Comparison of ENCODE assay signal across 19 cellular contexts in the genomic region with DNA sequence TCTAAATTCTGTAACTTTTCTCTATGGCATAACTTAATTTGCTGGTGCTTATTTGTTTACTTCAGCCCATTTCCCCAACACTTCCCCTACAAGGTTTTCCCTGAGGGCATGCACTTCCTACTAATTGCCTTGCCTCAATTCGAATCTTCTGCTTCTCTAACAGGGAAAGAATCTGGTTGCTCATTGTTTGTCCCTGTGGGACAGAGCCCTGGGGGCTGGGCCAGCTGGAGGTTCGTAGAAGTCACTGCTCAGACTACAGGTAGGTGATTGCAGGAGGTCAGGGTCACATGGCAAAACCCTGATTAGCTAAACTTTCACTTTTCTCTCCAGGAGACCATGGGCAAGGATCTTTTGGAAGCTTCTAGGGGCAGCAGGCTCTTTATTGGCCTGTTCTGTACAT.
DNase-seq lines count a peak whose midpoint lies in the region; TF ChIP-seq lines count a peak whose summit lies in the region.
"Had no signal": no experiment of that assay in that cellular context is flagged by ENCODE, and none has a peak within 500 bp of the region (broad histone marks: within the 10 kb centered on the region; RNA-seq: fewer than 3 reads in every experiment).

No MANE protein-coding gene starts in this region.

- H3K9me3 Mint-ChIP-seq in endodermal cell = no peaks in the 10 kb centered on the region
- no peaks in the 10 kb centered on the region for H3K9me3 Mint-ChIP-seq in chondrocyte (ENCODE audit: low read depth)

- H3K9me2 ChIP-seq in OCI-LY7 (ENCODE audit: insufficient read depth, low read length) = no peaks in the 10 kb centered on the region
- H3K9me2 ChIP-seq: SK-N-SH had no signal

- no peaks in the 10 kb centered on the region for H4K20me1 ChIP-seq in OCI-LY7 (ENCODE audit: insufficient read depth, low read length)

- H3K9me3 ChIP-seq in endodermal cell (ENCODE audit: control insufficient read depth, low read length) (no peaks in the 10 kb centered on the region), OCI-LY7 (ENCODE audit: low read length) (no peaks in the 10 kb centered on the region)
- H3K9me3 ChIP-seq: HAP-1, MG63, SK-N-SH had no signal

- CTCF ChIA-PET in OCI-LY7 (lab: Charles Lee; ENCODE audit: unreplicated experiment) = no interaction called here

- H3K27ac ChIP-seq in endodermal cell (ENCODE audit: low read depth, low read length) = no peak overlapping the region
- no peak overlapping the region for H3K27ac ChIP-seq in coronary artery
- no peak overlapping the region for H3K27ac ChIP-seq in OCI-LY7 (ENCODE audit: low read depth, low read length, poor library complexity, severe bottlenecking)

- peak; percentile 94 for DNase-seq in ELF-1 (ENCODE audit: low read depth, low spot score)
- peak; percentile 9 for DNase-seq in HuH-7.5 (ENCODE audit: low spot score)
- DNase-seq in endodermal cell = peak; percentile 85
- DNase-seq in kidney tubule cell (ENCODE audit: low spot score) = peak; percentile 43
- no peak for DNase-seq in chondrocyte (ENCODE audit: low spot score)
- DNase-seq in coronary artery (ENCODE audit: low spot score) = no peak
- no peak for DNase-seq in NK-92 treated with Interleukin-12 subunit alpha and Interleukin-12 subunit beta, amount 100 ng/mL, for 24 hours (lab: John Stamatoyannopoulos, UW)
- DNase-seq in OCI-LY7 (ENCODE audit: low spot score) = no peak
- DNase-seq: DMS153, DND-41, KBM-7, MG63, NCI-H2029 treated with DMSO at 0.1 percent for 48 hours, NCI-H2227 treated with DMSO at 0.1 percent for 48 hours, NCI-H526 treated with DMSO at 0.1 percent for 48 hours, PC-3, SK-N-SH, SW 1271 had no signal

- H3K36me3 Mint-ChIP-seq in endodermal cell (ENCODE audit: low read depth) (peaks cover 7% of the 10 kb centered on the region), chondrocyte (ENCODE audit: low read depth) (no peaks in the 10 kb centered on the region)

- BruUV-seq in OCI-LY7 (replicated peaks; lab: Mats Ljungman, UMichigan) = no TSS peak

- H3K4me3 Mint-ChIP-seq in endodermal cell (no peak overlapping the region), chondrocyte (ENCODE audit: unreplicated experiment) (no peak overlapping the region)

- no peak for TF ChIP-seq CTCF in endodermal cell (conservative IDR thresholded peaks at IDR 0.05)
- TF ChIP-seq CTCF in chondrocyte (IDR thresholded peaks at IDR 0.05) = no peak
- TF ChIP-seq CTCF in coronary artery (IDR thresholded peaks at IDR 0.05) = no peak
- no peak for TF ChIP-seq CTCF in OCI-LY7 (conservative IDR thresholded peaks at IDR 0.05; ENCODE audit: low read length)

- H3K4me1 ChIP-seq in endodermal cell (ENCODE audit: control insufficient read depth, insufficient read depth, low read length) = peaks cover 14% of the 10 kb centered on the region
- H3K4me1 ChIP-seq in OCI-LY7 (ENCODE audit: insufficient read depth, low read length, poor library complexity, severe bottlenecking) = no peaks in the 10 kb centered on the region
- H3K4me1 ChIP-seq: HAP-1 had no signal

- 36 to 40% methylated on average over 1 to 2 of the region's 2 CpGs for WGBS in endodermal cell (ENCODE audit: insufficient coverage in 1 of 2, insufficient read length in 1 of 2), 2 experiments

- H3K4me1 Mint-ChIP-seq in endodermal cell (peaks cover 25% of the 10 kb centered on the region), chondrocyte (ENCODE audit: low read depth) (peaks cover 26% of the 10 kb centered on the region)

- intact Hi-C loops in OCI-LY7 (cut with micrococcal nuclease; ENCODE audit: unreplicated experiment) = no loop called here

- POLR2A ChIA-PET in OCI-LY7 (lab: Charles Lee) = interaction anchor here (0.8 kb wide), 1 partner anchor 929 kb away, joined by 3 read pairs; no protein-coding TSS in a partner anchor

- no peak overlapping the region for H2AFZ ChIP-seq in OCI-LY7 (ENCODE audit: low read length)

- no peak overlapping the region for H3K4me3 ChIP-seq in endodermal cell (ENCODE audit: low read length)
- no peak overlapping the region for H3K4me3 ChIP-seq in coronary artery
- H3K4me3 ChIP-seq in OCI-LY7 (ENCODE audit: low read depth, low read length, poor library complexity, severe bottlenecking) = no peak overlapping the region
- H3K4me3 ChIP-seq: HAP-1, MG63 had no signal

- H3K36me3 ChIP-seq in endodermal cell (ENCODE audit: control insufficient read depth, insufficient read depth, low read length) (peaks cover 12% of the 10 kb centered on the region), OCI-LY7 (ENCODE audit: insufficient read depth, low read length) (no peaks in the 10 kb centered on the region)
- H3K36me3 ChIP-seq: HAP-1, MG63 had no signal

- no peaks in the 10 kb centered on the region for H3K27me3 ChIP-seq in endodermal cell (ENCODE audit: control insufficient read depth, insufficient read depth, low read length, poor library complexity, severe bottlenecking)
- H3K27me3 ChIP-seq: MG63 had no signal

- peak overlapping the region; percentile 49 for H3K27ac Mint-ChIP-seq in endodermal cell
- no peak overlapping the region for H3K27ac Mint-ChIP-seq in chondrocyte (ENCODE audit: unreplicated experiment)

- no peak overlapping the region for H3K4me2 ChIP-seq in OCI-LY7 (ENCODE audit: low read length)
- H3K4me2 ChIP-seq: SK-N-SH had no signal

- H3K79me2 ChIP-seq in OCI-LY7 (ENCODE audit: insufficient read depth, low read depth, low read length) = no peaks in the 10 kb centered on the region

- no peak overlapping the region for H3K9ac ChIP-seq in endodermal cell (ENCODE audit: extremely low read depth, low read length, poor library complexity, severe bottlenecking)
- H3K9ac ChIP-seq: SK-N-SH had no signal

- H3K27me3 Mint-ChIP-seq in endodermal cell (ENCODE audit: insufficient read depth) = peaks cover 3% of the 10 kb centered on the region
- H3K27me3 Mint-ChIP-seq in chondrocyte (ENCODE audit: low read depth) = no peaks in the 10 kb centered on the region

Comparison
In these comparisons a context has a peak if more than half of its experiments do, and no peak if none do; other contexts are left out.
1. DNase-seq: peak in ELF-1 (single experiment), HuH-7.5 (single experiment), endodermal cell (single experiment) and kidney tubule cell (single experiment); none in chondrocyte (single experiment), coronary artery (single experiment), NK-92 treated with Interleukin-12 subunit alpha and Interleukin-12 subunit beta, amount 100 ng/mL, for 24 hours (single experiment) and OCI-LY7 (single experiment).